8 cellular contexts compared by ENCODE assay signal in the genomic region with DNA sequence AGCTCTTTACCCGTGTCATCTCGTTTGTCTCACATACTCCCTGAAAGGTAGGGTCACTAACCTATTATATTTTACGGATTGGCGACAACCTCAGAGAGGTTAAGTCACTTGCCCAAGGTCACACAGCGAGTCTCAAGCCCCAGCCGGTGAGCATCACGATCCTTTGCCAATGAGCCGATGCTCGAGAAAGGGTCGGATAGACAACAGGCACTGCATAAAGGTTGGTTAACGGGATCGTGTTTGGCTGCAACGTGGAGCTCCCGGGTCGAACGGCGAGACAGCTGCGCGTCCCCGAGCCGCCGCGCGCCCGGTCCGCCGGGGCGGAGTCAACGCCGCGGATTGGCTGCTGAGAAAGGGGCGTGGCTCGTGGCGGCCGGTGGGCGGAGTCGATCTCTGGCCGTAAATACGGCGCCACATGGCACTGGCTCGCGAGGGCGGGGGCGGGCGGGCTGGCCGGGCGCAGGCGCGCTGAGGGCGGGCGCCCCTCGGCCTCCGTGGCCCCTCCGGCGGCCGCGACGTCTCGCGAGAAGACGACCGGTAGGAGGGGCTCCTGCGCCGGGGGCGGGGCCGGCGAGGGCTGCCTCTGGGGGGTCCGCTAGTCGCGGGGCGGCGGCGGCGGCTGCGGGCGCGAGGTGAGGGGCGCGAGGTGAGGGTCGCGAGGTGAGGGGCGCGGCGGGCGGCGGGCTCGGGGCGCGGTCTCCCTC. TPM values are rescaled to one million over a fixed set of nuclear protein-coding genes. Genes with fewer than 3 reads are reported as not detected.
DNase-seq lines count a peak whose midpoint lies in the region; ATAC-seq, FAIRE-seq and TF ChIP-seq lines count a peak whose summit lies in the region.

TSS of gene CHST12 (plus strand) at position 598 of the 704 bp plus-strand sequence. CDS start 29,029 bp downstream, outside the sequence.

- H3K79me2 ChIP-seq in HepG2 (ENCODE audit: insufficient read depth, low read length) = peaks cover 27% of the 10 kb centered on the region

- H3K9ac ChIP-seq in HepG2 (ENCODE audit: insufficient read depth, low read depth, low read length) = peak within 1 kb of the TSS; percentile 84

- no peak for TF ChIP-seq CTCF in HepG2 (CRISPR knock-in tag; IDR thresholded peaks at IDR 0.05)

- H3K9me3 Mint-ChIP-seq in activated CD4-positive, alpha-beta memory T cell treated with anti-CD3 and anti-CD28 coated beads for 36 hours = no peaks in the 10 kb centered on the region

- H3K4me3 ChIP-seq in HepG2 (replicated peaks in 1 of 3; ENCODE audit: insufficient read depth in 1 of 3, low read depth in 2 of 3, low read length in 3 of 3) = peak within 1 kb of the TSS; percentile 80 to 96 (median 82)

- peak within 1 kb of the TSS; percentile 70 for H3K27ac ChIP-seq in HepG2 (ENCODE audit: extremely low read length, insufficient read depth, low read length)

- TF ChIP-seq RAD21 in HepG2 (CRISPR knock-in tag; IDR thresholded peaks at IDR 0.05) = no peak

- no peaks in the 10 kb centered on the region for H3K9me3 ChIP-seq in HepG2 (ENCODE audit: low read length)

- peak; percentile 36 for FAIRE-seq in HepG2 (lab: Jason Lieb, UNC)

- intact Hi-C loops in activated CD4-positive, alpha-beta memory T cell treated with anti-CD3 and anti-CD28 coated beads for 36 hours (cut with micrococcal nuclease) = loop anchor here (5.0 kb wide), 2 partner anchors 119 to 229 kb away; partner anchors contain the start of gene TTYH3
- intact Hi-C loops in HepG2 (cut with micrococcal nuclease; ENCODE audit: unreplicated experiment) = no loop called here

- peak within 1 kb of the TSS; percentile 100 for H3K4me2 ChIP-seq in HepG2 (ENCODE audit: low read depth, low read length)

- no peaks in the 10 kb centered on the region for H3K27me3 Mint-ChIP-seq in activated CD4-positive, alpha-beta memory T cell treated with anti-CD3 and anti-CD28 coated beads for 36 hours

- TF ChIP-seq EP300 in HepG2 (IDR thresholded peaks at IDR 0.05; ENCODE audit: low read depth in 2 of 2, low read length in 2 of 2) (no peak), HepG2 (CRISPR knock-in tag; IDR thresholded peaks at IDR 0.05; ENCODE audit: borderline replicate concordance) (no peak)

- peak; percentile 96 for DNase-seq in Ammon's horn (ENCODE audit: low spot score)
- peak; percentile 90 for DNase-seq in NCI-H774 (lab: John Stamatoyannopoulos, UW)
- peak; percentile 96 for DNase-seq in activated CD4-positive, alpha-beta memory T cell treated with anti-CD3 and anti-CD28 coated beads for 36 hours
- peak; percentile 78 to 95 for DNase-seq in dermis microvascular lymphatic vessel endothelial cell (ENCODE audit: low read depth in 2 of 2)
- peak; percentile 82 for DNase-seq in HepG2 (ENCODE audit: low spot score)
- peak; percentile 88 for DNase-seq in stimulated activated CD4-positive, alpha-beta T cell treated with anti-CD3 and anti-CD28 coated beads, Interleukin-2, amount 100 ng/mL, for 4 hours (ENCODE audit: low read depth)

- no peaks in the 10 kb centered on the region for H3K27me3 ChIP-seq in HepG2 (ENCODE audit: control insufficient read depth in 1 of 2, insufficient read depth in 2 of 2, low read length in 2 of 2)

- in situ Hi-C loops in HepG2 (cut with HindIII; ENCODE audit: extremely low pct_ligation_motif_present, low pct_unique_long_range_greater_than_20kb) = no loop called here

- peaks cover 8% of the 10 kb centered on the region; the same call in 1 of the 2 replicates for H4K20me1 ChIP-seq in HepG2 (ENCODE audit: insufficient read depth, low read length)

- H3K36me3 Mint-ChIP-seq in activated CD4-positive, alpha-beta memory T cell treated with anti-CD3 and anti-CD28 coated beads for 36 hours = peaks cover 4% of the 10 kb centered on the region

- BruUV-seq in HepG2 (replicated peaks; lab: Mats Ljungman, UMichigan) = no TSS peak

- peak; percentile 51 for ATAC-seq in GM19324 (IDR thresholded peaks at IDR 0.05; ENCODE audit: low FRiP score, unreplicated experiment)
- peak; percentile 46 for ATAC-seq in HG03521 (IDR thresholded peaks at IDR 0.05; ENCODE audit: unreplicated experiment)
- ATAC-seq in HepG2 = peak; percentile 54

- H3K27ac Mint-ChIP-seq in activated CD4-positive, alpha-beta memory T cell treated with anti-CD3 and anti-CD28 coated beads for 36 hours = no peak within 1 kb of the TSS

- peaks cover 58% of the 10 kb centered on the region for H3K4me1 ChIP-seq in HepG2 (ENCODE audit: insufficient read depth, low read length)

- peak within 1 kb of the TSS; percentile 79 for H3K4me3 Mint-ChIP-seq in activated CD4-positive, alpha-beta memory T cell treated with anti-CD3 and anti-CD28 coated beads for 36 hours

- no peaks in the 10 kb centered on the region for H3K36me3 ChIP-seq in HepG2 (replicated peaks in 1 of 2; ENCODE audit: control insufficient read depth in 1 of 2, insufficient read depth in 2 of 2, low read length in 2 of 2)

- TF ChIP-seq POLR2A in HepG2 (IDR thresholded peaks at IDR 0.05; ENCODE audit: insufficient read depth in 1 of 2, low read depth in 2 of 2, low read length in 2 of 2) = peak; percentile 82 to 86

- CTCF ChIA-PET in activated CD4-positive, alpha-beta memory T cell treated with anti-CD3 and anti-CD28 coated beads for 36 hours (lab: Charles Lee) = interaction anchor here (0.6 to 5.4 kb wide), 5 partner anchors 27 to 161 kb away, joined by 3 to 46 read pairs (median 3); partner anchors contain the start of genes MRM2 and NUDT1
- CTCF ChIA-PET in HepG2 (lab: Yijun Ruan, JAX; ENCODE audit: low intra/inter-chr PET ratio, low total read pairs) = interaction anchor here (1.6 kb wide), 1 partner anchor 28 kb away, joined by 5 read pairs; no protein-coding TSS in a partner anchor

- peaks cover 45% of the 10 kb centered on the region for H3K4me1 Mint-ChIP-seq in activated CD4-positive, alpha-beta memory T cell treated with anti-CD3 and anti-CD28 coated beads for 36 hours (ENCODE audit: low read depth)

- POLR2A ChIA-PET in activated CD4-positive, alpha-beta memory T cell treated with anti-CD3 and anti-CD28 coated beads for 36 hours (lab: Charles Lee) = no interaction called here
- POLR2A ChIA-PET in HepG2 (lab: Yijun Ruan, JAX) = interaction anchor here (0.6 to 2.7 kb wide), 8 partner anchors 9 to 292 kb away, joined by 3 to 23 read pairs (median 4); no protein-coding TSS in a partner anchor

- H2AFZ ChIP-seq in HepG2 (ENCODE audit: low read length) = no peak within 1 kb of the TSS

- 9% methylated on average over 6 of the region's 89 CpGs for WGBS in HepG2 (ENCODE audit: low lambda C conversion rate)

TF ChIP-seq in HepG2, 621 proteins besides CTCF, POLR2A, EP300 and RAD21 (continues in another document):
- TF ChIP-seq REPIN1 (CRISPR knock-in tag; IDR thresholded peaks at IDR 0.05; ENCODE audit: borderline replicate concordance, low read depth) (no peak), ZNF12 (CRISPR knock-in tag; IDR thresholded peaks at IDR 0.05) (no peak), ZNF232 (CRISPR knock-in tag; IDR thresholded peaks at IDR 0.05; ENCODE audit: borderline replicate concordance) (no peak), SKI (IDR thresholded peaks at IDR 0.05; ENCODE audit: partially characterized antibody) (peak; percentile 78), ZNF441 (CRISPR knock-in tag; IDR thresholded peaks at IDR 0.05; ENCODE audit: borderline replicate concordance) (no peak; the same call in 1 of the 2 replicates), ARID3A (IDR thresholded peaks at IDR 0.05; ENCODE audit: low read depth, low read length) (no peak), ZSCAN25 (CRISPR knock-in tag; IDR thresholded peaks at IDR 0.05) (no peak), FOSL2 (CRISPR knock-in tag; IDR thresholded peaks at IDR 0.05) (no peak)
- TF ChIP-seq, protein P1, sequence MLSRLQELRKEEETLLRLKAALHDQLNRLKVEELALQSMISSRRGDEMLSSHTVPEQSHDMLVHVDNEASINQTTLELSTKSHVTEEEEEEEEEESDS (CRISPR knock-in tag; IDR thresholded peaks at IDR 0.05; ENCODE audit: borderline replicate concordance) = no peak

RNA-seq across cellular contexts. Expression of gene CHST12, which starts in this region (rescaled TPM):
- total RNA-seq in activated CD4-positive, alpha-beta memory T cell treated with anti-CD3 and anti-CD28 coated beads for 36 hours = 1 to 10 TPM; 3.7 to 3.9 TPM
- 4.1 and 6.4 TPM in 2 replicates for total RNA-seq in dermis microvascular lymphatic vessel endothelial cell
- total RNA-seq in HepG2 (2016; rRNA removed; fragmentation: Illumina TruSeq; extraction: Trizol) = 3.7 and 6.4 TPM in 2 replicates
- 1.4 and 1.5 TPM in 2 replicates for total RNA-seq in HepG2 (2016; cell fraction: cytosol; rRNA removed; fragmentation: Illumina TruSeq; extraction: Trizol; ENCODE audit: low read depth)
- 3.5 and 6.3 TPM in 2 replicates for total RNA-seq in HepG2 (2016; cell fraction: insoluble cytoplasmic fraction; rRNA removed; fragmentation: Illumina TruSeq; extraction: Trizol)
- total RNA-seq in HepG2 (2016; cell fraction: membrane; rRNA removed; fragmentation: Illumina TruSeq; extraction: Trizol) = 3.9 and 4.8 TPM in 2 replicates
- 5.8 and 6.9 TPM in 2 replicates for total RNA-seq in HepG2 (2016; cell fraction: nucleus; rRNA removed; fragmentation: Illumina TruSeq; extraction: Trizol)
- polyA plus RNA-seq in HepG2 (2011; rRNA removed) = 15.8 and 17.0 TPM in 2 replicates
- polyA plus RNA-seq in HepG2 (2011; cell fraction: cytosol; rRNA removed) = 14.4 and 28.9 TPM in 2 replicates
- 16.3 and 21.2 TPM in 2 replicates for polyA plus RNA-seq in HepG2 (2011; cell fraction: nucleus; rRNA removed)
- 8.1 and 11.8 TPM in 2 replicates for polyA plus RNA-seq in HepG2 (2012)
- 3.3 and 4.7 TPM in 2 replicates for polyA plus RNA-seq in HepG2 (2016; cell fraction: cytosol; fragmentation: Illumina TruSeq; extraction: Trizol; ENCODE audit: low read depth)
- polyA plus RNA-seq in HepG2 (2016; cell fraction: insoluble cytoplasmic fraction; fragmentation: Illumina TruSeq; extraction: Trizol; ENCODE audit: low read depth) = 5.7 and 8.1 TPM in 2 replicates
- polyA plus RNA-seq in HepG2 (2016; cell fraction: membrane; fragmentation: Illumina TruSeq; extraction: Trizol; ENCODE audit: low read depth) = 5.6 and 6.2 TPM in 2 replicates
- 21.2 and 23.6 TPM in 2 replicates for polyA plus RNA-seq in HepG2 (2016; cell fraction: nucleus; fragmentation: Illumina TruSeq; extraction: Trizol; ENCODE audit: insufficient read depth, low read depth)
- polyA minus RNA-seq in HepG2 (2011; rRNA and poly(A)+ RNA removed; ENCODE audit: low replicate concordance) = 12.0 and 35.8 TPM in 2 replicates
- polyA minus RNA-seq in HepG2 (2011; cell fraction: cytosol; rRNA and poly(A)+ RNA removed) = 12.9 and 20.5 TPM in 2 replicates
- 5.7 TPM in 2 replicates for polyA minus RNA-seq in HepG2 (2011; cell fraction: nucleus; rRNA and poly(A)+ RNA removed)

Comparison
In these comparisons a context has a peak if more than half of its experiments do, and no peak if none do; other contexts are left out.
1. Peak in every context shown above with its lines: DNase-seq, ATAC-seq, H3K4me3 ChIP-seq and H3K27ac ChIP-seq.